Comparison of ENCODE assay signal across 8 cellular contexts in genomic region chr2:181790716-181791649, GRCh38.
DNase-seq lines count a peak whose midpoint lies in the region; ATAC-seq and TF ChIP-seq lines count a peak whose summit lies in the region.

No MANE protein-coding gene starts in this region.

- peaks cover 8% of the 10 kb centered on the region for H3K79me1 ChIP-seq in mesenchymal stem cell (replicated peaks; ENCODE audit: low read length, poor library complexity, severe bottlenecking)

- peak overlapping the region; percentile 87 for H4K91ac ChIP-seq in mesenchymal stem cell (ENCODE audit: low read length)

- peak overlapping the region; percentile 27 to 89 for H3K4ac ChIP-seq in mesenchymal stem cell (ENCODE audit: low read depth in 1 of 2, low read length in 2 of 2)

- peak overlapping the region; percentile 75 to 88 for H2BK12ac ChIP-seq in mesenchymal stem cell (ENCODE audit: low read length in 2 of 2)

- TF ChIP-seq POLR2A in prostate gland (IDR thresholded peaks at IDR 0.05): no peak

- CTCF ChIA-PET in GM10248 (lab: Yijun Ruan, JAX): interaction anchor here (1.1 kb wide), 1 partner anchor 13 kb away, joined by 3 read pairs; no protein-coding TSS in a partner anchor

- peaks cover 9% of the 10 kb centered on the region for H3K36me3 Mint-ChIP-seq in activated T-helper 2 cell treated with anti-CD3 and anti-CD28 coated beads, Interferon-gamma antibody, Interleukin-2, Interleukin-4, amounts not matched to agents 10 μg/mL and 5 μg/mL and 100 μg/mL, durations not matched to agents 14 hours and 24 hours and 36 hours (ENCODE audit: low read depth)

- H3K9me3 ChIP-seq in mesenchymal stem cell (ENCODE audit: control insufficient read depth, low read length) (peaks cover 2% of the 10 kb centered on the region), prostate gland (no peaks in the 10 kb centered on the region)

- H4K8ac ChIP-seq in mesenchymal stem cell (ENCODE audit: low read length): peak overlapping the region; percentile 85

- H3K27ac ChIP-seq in mesenchymal stem cell (ENCODE audit: low read length, poor library complexity, severe bottlenecking) (peak overlapping the region; percentile 100), prostate gland (no peak overlapping the region)

- TF ChIP-seq CTCF in GM10248 (IDR thresholded peaks at IDR 0.05; ENCODE audit: control extremely low read depth, extremely low read depth, low read depth, missing control alignments) (no peak), prostate gland (IDR thresholded peaks at IDR 0.05) (no peak)

- H3K14ac ChIP-seq in mesenchymal stem cell (ENCODE audit: low read length in 2 of 2): no peak overlapping the region

- peak overlapping the region; percentile 100 for H2AK5ac ChIP-seq in mesenchymal stem cell (ENCODE audit: low read length, severe bottlenecking)

- H3K4me3 Mint-ChIP-seq in activated T-helper 2 cell treated with anti-CD3 and anti-CD28 coated beads, Interferon-gamma antibody, Interleukin-2, Interleukin-4, amounts not matched to agents 10 μg/mL and 5 μg/mL and 100 μg/mL, durations not matched to agents 14 hours and 24 hours and 36 hours (ENCODE audit: low read depth): peak overlapping the region; percentile 22

- H3K36me3 ChIP-seq in mesenchymal stem cell (ENCODE audit: control insufficient read depth in 1 of 2, insufficient read depth in 2 of 2, low read depth in 1 of 2, low read length in 2 of 2): no peaks in the 10 kb centered on the region
- H3K36me3 ChIP-seq in prostate gland: no peaks in the 10 kb centered on the region

- no peak overlapping the region for H2AFZ ChIP-seq in mesenchymal stem cell (ENCODE audit: low read depth, low read length)

- peak; percentile 26 for DNase-seq in GM10248 (ENCODE audit: extremely low spot score)
- DNase-seq in HS-5 (ENCODE audit: low read depth): peak; percentile 99
- DNase-seq in activated T-helper 2 cell treated with anti-CD3 and anti-CD28 coated beads, Interferon-gamma antibody, Interleukin-2, Interleukin-4, amounts not matched to agents 10 μg/mL and 5 μg/mL and 100 μg/mL, durations not matched to agents 14 hours and 24 hours and 36 hours (ENCODE audit: low spot score): peak; percentile 21
- peak; percentile 95 for DNase-seq in mesenchymal stem cell
- DNase-seq in SKM-1 (lab: John Stamatoyannopoulos, UW; ENCODE audit: unreplicated experiment): no peak
- DNase-seq in amygdala (lab: John Stamatoyannopoulos, UW): no peak
- no peak for DNase-seq in prostate gland (ENCODE audit: low spot score)

- peak overlapping the region; percentile 37 for H2BK120ac ChIP-seq in mesenchymal stem cell (ENCODE audit: low read depth, low read length)

- peak overlapping the region; percentile 65 for H2BK15ac ChIP-seq in mesenchymal stem cell (ENCODE audit: low read depth, poor library complexity, severe bottlenecking)

- H3K4me2 ChIP-seq in mesenchymal stem cell (ENCODE audit: low read length, poor library complexity, severe bottlenecking): no peak overlapping the region

- no peaks in the 10 kb centered on the region for H3K27me3 Mint-ChIP-seq in activated T-helper 2 cell treated with anti-CD3 and anti-CD28 coated beads, Interferon-gamma antibody, Interleukin-2, Interleukin-4, amounts not matched to agents 10 μg/mL and 5 μg/mL and 100 μg/mL, durations not matched to agents 14 hours and 24 hours and 36 hours (ENCODE audit: low read depth)

- peak overlapping the region; percentile 88 to 96 for H3K18ac ChIP-seq in mesenchymal stem cell (ENCODE audit: low read depth in 1 of 2, low read length in 2 of 2)

- POLR2A ChIA-PET in GM10248 (lab: Yijun Ruan, JAX): no interaction called here

- H3K27me3 ChIP-seq in mesenchymal stem cell (ENCODE audit: control insufficient read depth in 1 of 2, insufficient read depth in 1 of 2, low read length in 2 of 2) (no peaks in the 10 kb centered on the region), prostate gland (replicated peaks; ENCODE audit: insufficient read depth) (no peaks in the 10 kb centered on the region)

- peaks cover 34% of the 10 kb centered on the region for H3K4me1 Mint-ChIP-seq in activated T-helper 2 cell treated with anti-CD3 and anti-CD28 coated beads, Interferon-gamma antibody, Interleukin-2, Interleukin-4, amounts not matched to agents 10 μg/mL and 5 μg/mL and 100 μg/mL, durations not matched to agents 14 hours and 24 hours and 36 hours (ENCODE audit: low read depth)

- ATAC-seq in GM21528 (IDR thresholded peaks at IDR 0.05; ENCODE audit: low FRiP score, unreplicated experiment): peak; percentile 94

- peak overlapping the region; percentile 71 for H3K27ac Mint-ChIP-seq in activated T-helper 2 cell treated with anti-CD3 and anti-CD28 coated beads, Interferon-gamma antibody, Interleukin-2, Interleukin-4, amounts not matched to agents 10 μg/mL and 5 μg/mL and 100 μg/mL, durations not matched to agents 14 hours and 24 hours and 36 hours

- intact Hi-C loops in activated T-helper 2 cell treated with anti-CD3 and anti-CD28 coated beads, Interferon-gamma antibody, Interleukin-2, Interleukin-4, amounts not matched to agents 10 μg/mL and 5 μg/mL and 100 μg/mL, durations not matched to agents 14 hours and 24 hours and 36 hours (cut with micrococcal nuclease): loop anchor here (1.0 to 10.0 kb wide), 11 partner anchors 19 to 1334 kb away; partner anchors contain the start of genes ITPRID2, NUP35 and UBE2E3
- intact Hi-C loops in prostate gland (cut with DNase I): no loop called here

- H3K4me1 ChIP-seq in mesenchymal stem cell (ENCODE audit: control insufficient read depth, insufficient read depth, low read depth, low read length) (peaks cover 9% of the 10 kb centered on the region), prostate gland (replicated peaks) (no peaks in the 10 kb centered on the region)

- H3K23ac ChIP-seq in mesenchymal stem cell (ENCODE audit: low read length in 2 of 2): no peak overlapping the region

- WGBS in mesenchymal stem cell: 12% methylated on average over 7 of the region's 10 CpGs
- WGBS in prostate gland: 59% methylated on average over 10 of the region's 10 CpGs

- peak overlapping the region; percentile 96 for H2BK5ac ChIP-seq in mesenchymal stem cell (ENCODE audit: low read depth, low read length, poor library complexity, severe bottlenecking)

- H3K9ac ChIP-seq in mesenchymal stem cell (ENCODE audit: low read length): peak overlapping the region; percentile 40

- no peak overlapping the region for H3K4me3 ChIP-seq in mesenchymal stem cell (ENCODE audit: insufficient read depth in 1 of 2, low read depth in 1 of 2, low read length in 2 of 2)
- no peak overlapping the region for H3K4me3 ChIP-seq in prostate gland

- peaks cover 13% of the 10 kb centered on the region for H3K9me3 Mint-ChIP-seq in activated T-helper 2 cell treated with anti-CD3 and anti-CD28 coated beads, Interferon-gamma antibody, Interleukin-2, Interleukin-4, amounts not matched to agents 10 μg/mL and 5 μg/mL and 100 μg/mL, durations not matched to agents 14 hours and 24 hours and 36 hours

Comparison
In these comparisons a context has a peak if more than half of its experiments do, and no peak if none do; other contexts are left out.
1. DNase-seq: peak in GM10248 (single experiment), HS-5 (single experiment), activated T-helper 2 cell treated with anti-CD3 and anti-CD28 coated beads, Interferon-gamma antibody, Interleukin-2, Interleukin-4, amounts not matched to agents 10 μg/mL and 5 μg/mL and 100 μg/mL, durations not matched to agents 14 hours and 24 hours and 36 hours (single experiment) and mesenchymal stem cell (single experiment); none in SKM-1 (single experiment), amygdala (0 of 56) and prostate gland (single experiment).